In genomic region chr12:28343687-28344086, GRCh38 we compare ENCODE assay signal across 9 cellular contexts.
"Had no signal": no experiment of that assay in that cellular context is flagged by ENCODE, and none has a peak within 500 bp of the region (broad histone marks: within the 10 kb centered on the region; RNA-seq: fewer than 3 reads in every experiment).

No MANE protein-coding gene starts in this region.

- H2AFZ ChIP-seq: GM23248, GM23338 had no signal

- H3K4me3 Mint-ChIP-seq: GM23338, H9, HFFc6 had no signal

- H3K9me3 Mint-ChIP-seq: GM23338, H9, HFFc6 had no signal

- ATAC-seq: GM23338, HCT116 had no signal

- H3K36me3 ChIP-seq: HAP-1 had no signal

- H3K9me3 ChIP-seq: HAP-1 had no signal

- H3K9ac ChIP-seq: GM23248 had no signal

- H3K27ac ChIP-seq: GM23248 had no signal

- H3K4me3 ChIP-seq: GM23248, GM23338, HAP-1 had no signal

- H3K4me1 ChIP-seq: HAP-1 had no signal

- H3K27ac Mint-ChIP-seq: GM23338, H9, HFFc6 had no signal

- H3K4me2 ChIP-seq: GM23338 had no signal

- DNase-seq: GM23248, GOT3, H7, H9, HCEC 1CT, HFFc6 had no signal
